2 cellular contexts compared by ENCODE assay signal in genomic region chr3:15155840-15156360, GRCh38.
TF ChIP-seq lines count a peak whose summit lies in the region.

No MANE protein-coding gene starts in this region.

TF ChIP-seq in HepG2, 621 proteins besides CTCF, POLR2A, EP300 and RAD21:
- TF ChIP-seq ELK4 (CRISPR knock-in tag; IDR thresholded peaks at IDR 0.05; ENCODE audit: borderline replicate concordance) (no peak), SNAPC2 (CRISPR knock-in tag; IDR thresholded peaks at IDR 0.05) (no peak), HNRNPK (IDR thresholded peaks at IDR 0.05; ENCODE audit: low read depth, low read length, poor library complexity, severe bottlenecking) (peak; percentile 87), PHF5A (CRISPR knock-in tag; IDR thresholded peaks at IDR 0.05; ENCODE audit: low read depth, unreplicated experiment) (no peak), MAFG (CRISPR knock-in tag; IDR thresholded peaks at IDR 0.05) (no peak), PCBP2 (optimal IDR thresholded peaks at IDR 0.05; ENCODE audit: low read depth, low read length, poor library complexity, severe bottlenecking) (peak; percentile 19)

TF ChIP-seq in K562, 482 proteins besides CTCF, POLR2A, EP300 and RAD21:
- TF ChIP-seq FUS (optimal IDR thresholded peaks at IDR 0.05; ENCODE audit: low read depth, low read length) (no peak), JUND (IDR thresholded peaks at IDR 0.05; ENCODE audit: borderline replicate concordance, low read depth, low read length) (no peak), JUND (tag; IDR thresholded peaks at IDR 0.05; ENCODE audit: borderline replicate concordance, low read depth, low read length) (no peak), HNRNPLL (IDR thresholded peaks at IDR 0.05; ENCODE audit: low read depth, low read length, poor library complexity, severe bottlenecking) (no peak), HMGXB4 (CRISPR knock-in tag; IDR thresholded peaks at IDR 0.05) (no peak), ARNT (IDR thresholded peaks at IDR 0.05) (no peak), HNRNPK (IDR thresholded peaks at IDR 0.05; ENCODE audit: low read depth, low read length, poor library complexity, severe bottlenecking) (peak; percentile 87), CHD1 (IDR thresholded peaks at IDR 0.05; ENCODE audit: low read length) (no peak), RREB1 (CRISPR knock-in tag; IDR thresholded peaks at IDR 0.05) (no peak), E2F3 (CRISPR knock-in tag; IDR thresholded peaks at IDR 0.05) (no peak), ZKSCAN8 (CRISPR knock-in tag; IDR thresholded peaks at IDR 0.05) (no peak), PURB (CRISPR knock-in tag; IDR thresholded peaks at IDR 0.05; ENCODE audit: low read depth) (no peak), CXXC5 (CRISPR knock-in tag; IDR thresholded peaks at IDR 0.05) (no peak), ATF1 (CRISPR knock-in tag; IDR thresholded peaks at IDR 0.05) (no peak), ATF1 (tag; IDR thresholded peaks at IDR 0.05) (no peak), RUNX1 (IDR thresholded peaks at IDR 0.05; ENCODE audit: low read depth) (no peak), ZNF507 (tag; conservative IDR thresholded peaks at IDR 0.05) (no peak), BCL6 (CRISPR knock-in tag; IDR thresholded peaks at IDR 0.05) (no peak), ZKSCAN1 (IDR thresholded peaks at IDR 0.05; ENCODE audit: low read depth, low read length) (no peak), ARID1B (IDR thresholded peaks at IDR 0.05) (no peak), ELF4 (CRISPR knock-in tag; IDR thresholded peaks at IDR 0.05) (0 out of 2 replicates have a peak, but pooled peaks have one; percentile 29), PCBP2 (IDR thresholded peaks at IDR 0.05; ENCODE audit: low read depth, low read length, poor library complexity, severe bottlenecking) (peak; percentile 82), ZNF79 (CRISPR knock-in tag; IDR thresholded peaks at IDR 0.05; ENCODE audit: low read depth) (no peak), CTBP1 (IDR thresholded peaks at IDR 0.05; ENCODE audit: borderline replicate concordance) (no peak), PCBP1 (IDR thresholded peaks at IDR 0.05; ENCODE audit: low read depth, low read length, poor library complexity, severe bottlenecking) (peak; percentile 38), E2F6 (IDR thresholded peaks at IDR 0.05; ENCODE audit: borderline replicate concordance in 1 of 2, extremely low read depth in 1 of 2, insufficient read depth in 1 of 2, insufficient read length in 1 of 2, low read depth in 1 of 2, low read length in 1 of 2, poor library complexity in 1 of 2, severe bottlenecking in 1 of 2) (no peak)
- TF ChIP-seq, protein P1, sequence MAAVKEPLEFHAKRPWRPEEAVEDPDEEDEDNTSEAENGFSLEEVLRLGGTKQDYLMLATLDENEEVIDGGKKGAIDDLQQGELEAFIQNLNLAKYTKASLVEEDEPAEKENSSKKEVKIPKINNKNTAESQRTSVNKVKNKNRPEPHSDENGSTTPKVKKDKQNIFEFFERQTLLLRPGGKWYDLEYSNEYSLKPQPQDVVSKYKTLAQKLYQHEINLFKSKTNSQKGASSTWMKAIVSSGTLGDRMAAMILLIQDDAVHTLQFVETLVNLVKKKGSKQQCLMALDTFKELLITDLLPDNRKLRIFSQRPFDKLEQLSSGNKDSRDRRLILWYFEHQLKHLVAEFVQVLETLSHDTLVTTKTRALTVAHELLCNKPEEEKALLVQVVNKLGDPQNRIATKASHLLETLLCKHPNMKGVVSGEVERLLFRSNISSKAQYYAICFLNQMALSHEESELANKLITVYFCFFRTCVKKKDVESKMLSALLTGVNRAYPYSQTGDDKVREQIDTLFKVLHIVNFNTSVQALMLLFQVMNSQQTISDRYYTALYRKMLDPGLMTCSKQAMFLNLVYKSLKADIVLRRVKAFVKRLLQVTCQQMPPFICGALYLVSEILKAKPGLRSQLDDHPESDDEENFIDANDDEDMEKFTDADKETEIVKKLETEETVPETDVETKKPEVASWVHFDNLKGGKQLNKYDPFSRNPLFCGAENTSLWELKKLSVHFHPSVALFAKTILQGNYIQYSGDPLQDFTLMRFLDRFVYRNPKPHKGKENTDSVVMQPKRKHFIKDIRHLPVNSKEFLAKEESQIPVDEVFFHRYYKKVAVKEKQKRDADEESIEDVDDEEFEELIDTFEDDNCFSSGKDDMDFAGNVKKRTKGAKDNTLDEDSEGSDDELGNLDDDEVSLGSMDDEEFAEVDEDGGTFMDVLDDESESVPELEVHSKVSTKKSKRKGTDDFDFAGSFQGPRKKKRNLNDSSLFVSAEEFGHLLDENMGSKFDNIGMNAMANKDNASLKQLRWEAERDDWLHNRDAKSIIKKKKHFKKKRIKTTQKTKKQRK (IDR thresholded peaks at IDR 0.05; ENCODE audit: borderline replicate concordance, low read depth, low read length), result no peak
- TF ChIP-seq, protein P2, sequence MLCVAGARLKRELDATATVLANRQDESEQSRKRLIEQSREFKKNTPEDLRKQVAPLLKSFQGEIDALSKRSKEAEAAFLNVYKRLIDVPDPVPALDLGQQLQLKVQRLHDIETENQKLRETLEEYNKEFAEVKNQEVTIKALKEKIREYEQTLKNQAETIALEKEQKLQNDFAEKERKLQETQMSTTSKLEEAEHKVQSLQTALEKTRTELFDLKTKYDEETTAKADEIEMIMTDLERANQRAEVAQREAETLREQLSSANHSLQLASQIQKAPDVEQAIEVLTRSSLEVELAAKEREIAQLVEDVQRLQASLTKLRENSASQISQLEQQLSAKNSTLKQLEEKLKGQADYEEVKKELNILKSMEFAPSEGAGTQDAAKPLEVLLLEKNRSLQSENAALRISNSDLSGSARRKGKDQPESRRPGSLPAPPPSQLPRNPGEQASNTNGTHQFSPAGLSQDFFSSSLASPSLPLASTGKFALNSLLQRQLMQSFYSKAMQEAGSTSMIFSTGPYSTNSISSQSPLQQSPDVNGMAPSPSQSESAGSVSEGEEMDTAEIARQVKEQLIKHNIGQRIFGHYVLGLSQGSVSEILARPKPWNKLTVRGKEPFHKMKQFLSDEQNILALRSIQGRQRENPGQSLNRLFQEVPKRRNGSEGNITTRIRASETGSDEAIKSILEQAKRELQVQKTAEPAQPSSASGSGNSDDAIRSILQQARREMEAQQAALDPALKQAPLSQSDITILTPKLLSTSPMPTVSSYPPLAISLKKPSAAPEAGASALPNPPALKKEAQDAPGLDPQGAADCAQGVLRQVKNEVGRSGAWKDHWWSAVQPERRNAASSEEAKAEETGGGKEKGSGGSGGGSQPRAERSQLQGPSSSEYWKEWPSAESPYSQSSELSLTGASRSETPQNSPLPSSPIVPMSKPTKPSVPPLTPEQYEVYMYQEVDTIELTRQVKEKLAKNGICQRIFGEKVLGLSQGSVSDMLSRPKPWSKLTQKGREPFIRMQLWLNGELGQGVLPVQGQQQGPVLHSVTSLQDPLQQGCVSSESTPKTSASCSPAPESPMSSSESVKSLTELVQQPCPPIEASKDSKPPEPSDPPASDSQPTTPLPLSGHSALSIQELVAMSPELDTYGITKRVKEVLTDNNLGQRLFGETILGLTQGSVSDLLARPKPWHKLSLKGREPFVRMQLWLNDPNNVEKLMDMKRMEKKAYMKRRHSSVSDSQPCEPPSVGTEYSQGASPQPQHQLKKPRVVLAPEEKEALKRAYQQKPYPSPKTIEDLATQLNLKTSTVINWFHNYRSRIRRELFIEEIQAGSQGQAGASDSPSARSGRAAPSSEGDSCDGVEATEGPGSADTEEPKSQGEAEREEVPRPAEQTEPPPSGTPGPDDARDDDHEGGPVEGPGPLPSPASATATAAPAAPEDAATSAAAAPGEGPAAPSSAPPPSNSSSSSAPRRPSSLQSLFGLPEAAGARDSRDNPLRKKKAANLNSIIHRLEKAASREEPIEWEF (CRISPR knock-in tag; IDR thresholded peaks at IDR 0.05), result no peak
- TF ChIP-seq, protein P3, sequence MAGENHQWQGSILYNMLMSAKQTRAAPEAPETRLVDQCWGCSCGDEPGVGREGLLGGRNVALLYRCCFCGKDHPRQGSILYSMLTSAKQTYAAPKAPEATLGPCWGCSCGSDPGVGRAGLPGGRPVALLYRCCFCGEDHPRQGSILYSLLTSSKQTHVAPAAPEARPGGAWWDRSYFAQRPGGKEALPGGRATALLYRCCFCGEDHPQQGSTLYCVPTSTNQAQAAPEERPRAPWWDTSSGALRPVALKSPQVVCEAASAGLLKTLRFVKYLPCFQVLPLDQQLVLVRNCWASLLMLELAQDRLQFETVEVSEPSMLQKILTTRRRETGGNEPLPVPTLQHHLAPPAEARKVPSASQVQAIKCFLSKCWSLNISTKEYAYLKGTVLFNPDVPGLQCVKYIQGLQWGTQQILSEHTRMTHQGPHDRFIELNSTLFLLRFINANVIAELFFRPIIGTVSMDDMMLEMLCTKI (IDR thresholded peaks at IDR 0.05; ENCODE audit: partially characterized antibody), result no peak
